In the genomic region with DNA sequence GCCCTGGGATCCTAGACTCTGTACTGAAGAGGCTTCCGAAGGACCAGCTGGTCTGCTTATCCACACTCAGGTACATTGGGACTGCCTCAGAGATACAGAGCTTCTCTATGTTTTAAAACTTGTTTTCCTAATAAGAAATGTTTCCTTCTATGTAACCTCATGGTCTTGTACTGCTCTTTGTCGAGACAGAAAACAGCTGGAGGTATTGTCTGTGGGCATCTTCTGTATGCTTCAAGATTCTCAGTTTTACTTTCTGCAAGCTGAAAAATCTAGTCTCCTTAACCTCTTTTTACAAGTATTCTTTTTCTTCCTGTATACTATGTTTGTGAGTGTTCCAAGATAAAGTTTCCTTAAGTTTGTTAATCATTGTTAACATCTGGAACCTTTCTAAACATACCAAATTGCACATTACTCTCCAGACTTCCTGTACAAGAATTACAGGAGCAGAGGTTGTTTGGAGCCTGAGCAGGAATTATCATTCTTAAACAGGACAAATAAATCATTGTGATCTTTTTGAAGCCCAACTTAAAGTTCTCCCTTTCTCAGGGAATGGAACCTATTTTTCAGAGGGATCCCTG, we compare ENCODE assay signal across 18 cellular contexts.
DNase-seq lines count a peak whose midpoint lies in the region; ATAC-seq and TF ChIP-seq lines count a peak whose summit lies in the region.
"Had no signal": no experiment of that assay in that cellular context is flagged by ENCODE, and none has a peak within 500 bp of the region (broad histone marks: within the 10 kb centered on the region; RNA-seq: fewer than 3 reads in every experiment).

No MANE protein-coding gene starts in this region.

- H3K36me3 ChIP-seq in sigmoid colon, result no peaks in the 10 kb centered on the region
- H3K36me3 ChIP-seq in left ventricle myocardium inferior, result no peaks in the 10 kb centered on the region
- H3K36me3 ChIP-seq: HAP-1 had no signal

- H3K9me3 Mint-ChIP-seq in effector memory CD8-positive, alpha-beta T cell, result no peaks in the 10 kb centered on the region
- H3K9me3 Mint-ChIP-seq: activated naive CD4-positive, alpha-beta T cell treated with anti-CD3 and anti-CD28 coated beads for 36 hours had no signal

- H3K4me1 Mint-ChIP-seq in effector memory CD8-positive, alpha-beta T cell (ENCODE audit: low read depth in 2 of 2), result peaks cover 0 to 1% of the 10 kb centered on the region in 2 donors

- no peaks in the 10 kb centered on the region for H3K27me3 Mint-ChIP-seq in effector memory CD8-positive, alpha-beta T cell

- intact Hi-C loops in sigmoid colon (cut with DNase I), result no loop called here
- intact Hi-C loops in left ventricle myocardium inferior (cut with micrococcal nuclease), result no loop called here

- no peaks in the 10 kb centered on the region for H3K36me3 Mint-ChIP-seq in effector memory CD8-positive, alpha-beta T cell (ENCODE audit: insufficient read depth)

- 20 to 59% methylated on average over 2 of the region's 2 CpGs for WGBS in sigmoid colon, 2 donors

- H3K4me3 ChIP-seq in sigmoid colon, result no peak overlapping the region
- no peak overlapping the region for H3K4me3 ChIP-seq in left ventricle myocardium inferior
- H3K4me3 ChIP-seq: HAP-1, lung had no signal

- TF ChIP-seq CTCF in sigmoid colon (IDR thresholded peaks at IDR 0.05), result no peak
- no peak for TF ChIP-seq CTCF in left ventricle myocardium inferior (IDR thresholded peaks at IDR 0.05; ENCODE audit: borderline replicate concordance)

- H3K4me1 ChIP-seq in sigmoid colon (no peaks in the 10 kb centered on the region), left ventricle myocardium inferior (no peaks in the 10 kb centered on the region)
- H3K4me1 ChIP-seq: HAP-1 had no signal

- H3K27ac Mint-ChIP-seq in effector memory CD8-positive, alpha-beta T cell, result peak overlapping the region; percentile 36 to 39
- H3K27ac Mint-ChIP-seq: activated naive CD4-positive, alpha-beta T cell treated with anti-CD3 and anti-CD28 coated beads for 36 hours had no signal

- H3K27me3 ChIP-seq in sigmoid colon (no peaks in the 10 kb centered on the region), left ventricle myocardium inferior (ENCODE audit: low read depth) (no peaks in the 10 kb centered on the region)

- no peak for TF ChIP-seq EP300 in sigmoid colon (IDR thresholded peaks at IDR 0.05)

- H3K4me3 Mint-ChIP-seq in effector memory CD8-positive, alpha-beta T cell, result no peak overlapping the region
- H3K4me3 Mint-ChIP-seq: activated naive CD4-positive, alpha-beta T cell treated with anti-CD3 and anti-CD28 coated beads for 36 hours had no signal

- no peak for TF ChIP-seq POLR2A in sigmoid colon (IDR thresholded peaks at IDR 0.05)

- no peak for DNase-seq in effector memory CD8-positive, alpha-beta T cell
- DNase-seq in OCI-M1 (lab: John Stamatoyannopoulos, UW) (no peak), sigmoid colon (no peak), left ventricle myocardium inferior (no peak)
- no peak for DNase-seq in NK-92 treated with Interleukin-12 subunit alpha and Interleukin-12 subunit beta, amount 100 ng/mL, for 24 hours (lab: John Stamatoyannopoulos, UW)
- DNase-seq: activated CD4-positive, alpha-beta T cell treated with anti-CD3 and anti-CD28 coated beads, Interleukin-2, amount 50 U/mL, for 48 hours; activated naive CD4-positive, alpha-beta T cell treated with anti-CD3 and anti-CD28 coated beads for 36 hours; AML-193; caudate nucleus; DMS79 treated with DMSO at 0.1 percent for 48 hours; NCI-H2171; nucleus accumbens; T-helper 1 cell had no signal

- no peaks in the 10 kb centered on the region for H3K9me3 ChIP-seq in sigmoid colon
- no peaks in the 10 kb centered on the region for H3K9me3 ChIP-seq in left ventricle myocardium inferior (replicated peaks)
- H3K9me3 ChIP-seq: HAP-1 had no signal

- ATAC-seq in GM18511 (IDR thresholded peaks at IDR 0.05; ENCODE audit: unreplicated experiment) (peak; percentile 59), GM19463 (IDR thresholded peaks at IDR 0.05; ENCODE audit: unreplicated experiment) (peak; percentile 49), HG03025 (IDR thresholded peaks at IDR 0.05; ENCODE audit: low FRiP score, unreplicated experiment) (peak; percentile 48)
- no peak for ATAC-seq in effector memory CD8-positive, alpha-beta T cell (replicated peaks)

- peak overlapping the region in 1 of 4 donors; percentile 6 for H3K27ac ChIP-seq in sigmoid colon
- no peak overlapping the region for H3K27ac ChIP-seq in left ventricle myocardium inferior (replicated peaks)
